ENCODE assay signal across 32 cellular contexts in the genomic region with DNA sequence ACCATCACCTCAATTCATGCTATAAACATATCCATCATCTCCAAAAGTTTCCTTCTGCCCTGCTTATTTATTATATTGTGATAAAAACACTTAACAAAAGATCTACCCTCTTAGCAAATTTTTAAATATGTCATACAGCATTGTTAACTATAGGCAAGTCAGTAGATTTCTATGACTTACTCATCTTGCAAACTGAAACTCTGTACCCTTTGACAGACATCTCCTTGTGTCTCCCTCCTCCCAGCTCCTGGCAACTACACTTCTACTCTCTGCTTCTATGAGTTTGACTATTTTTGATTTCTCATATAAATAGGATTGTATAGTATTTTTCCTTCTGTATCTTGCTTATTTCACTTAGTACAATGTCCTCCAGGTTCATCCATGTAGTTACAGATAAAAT.
"Had no signal": no experiment of that assay in that cellular context is flagged by ENCODE, and none has a peak within 500 bp of the region (broad histone marks: within the 10 kb centered on the region; RNA-seq: fewer than 3 reads in every experiment).

No MANE protein-coding gene starts in this region.

- H3K27ac Mint-ChIP-seq: activated CD4-positive, alpha-beta T cell treated with anti-CD3 and anti-CD28 coated beads, Interleukin-2, amount 10 ng/mL, durations not matched to agents 7 days and 5 days; activated CD8-positive, alpha-beta T cell treated with anti-CD3 and anti-CD28 coated beads, Interleukin-2, amount 10 ng/mL, durations not matched to agents 7 days and 5 days; activated naive CD4-positive, alpha-beta T cell treated with anti-CD3 and anti-CD28 coated beads for 36 hours; activated naive CD4-positive, alpha-beta T cell treated with anti-CD3 and anti-CD28 coated beads, Interleukin-2, amount 50 U/mL, for 72 hours had no signal

- H3K36me3 ChIP-seq: brain microvascular endothelial cell, WERI-Rb-1 had no signal

- H3K9me3 Mint-ChIP-seq: activated naive CD4-positive, alpha-beta T cell treated with anti-CD3 and anti-CD28 coated beads for 36 hours; activated naive CD4-positive, alpha-beta T cell treated with anti-CD3 and anti-CD28 coated beads, Interleukin-2, amount 50 U/mL, for 72 hours; activated T-cell treated with anti-CD3 and anti-CD28 coated beads, Interleukin-2, amount 50 U/mL, for 24 hours had no signal

- ATAC-seq: activated CD8-positive, alpha-beta T cell treated with anti-CD3 and anti-CD28 coated beads, Interleukin-2, amount 10 ng/mL, durations not matched to agents 7 days and 5 days; Right ventricle myocardium inferior had no signal

- DNase-seq: activated CD4-positive, alpha-beta T cell treated with anti-CD3 and anti-CD28 coated beads, Interleukin-2, amount 10 ng/mL, durations not matched to agents 7 days and 5 days; activated CD4-positive, alpha-beta T cell treated with anti-CD3 and anti-CD28 coated beads, Interleukin-2, amount 50 U/mL, for 48 hours; activated CD4-positive, CD25-positive, alpha-beta regulatory T cell; activated CD8-positive, alpha-beta T cell treated with anti-CD3 and anti-CD28 coated beads, Interleukin-2, amount 10 ng/mL, durations not matched to agents 7 days and 5 days; activated gamma-delta T cell treated with Interleukin-2 at 50 U/mL for 16 hours; activated naive CD4-positive, alpha-beta T cell treated with anti-CD3 and anti-CD28 coated beads for 36 hours; activated T-cell treated with anti-CD3 and anti-CD28 coated beads, Interleukin-2, amount 50 U/mL, for 24 hours; amniotic stem cell; aorta; brain microvascular endothelial cell; central memory CD4-positive, alpha-beta T cell; Kasumi-1; KG1; MM.1S; MV-4-11; NCI-H1092; NCI-H1417; NCI-H146; NCI-H187; NCI-H2029 treated with DMSO at 0.1 percent for 48 hours; NCI-H2107; NCI-H2171; NCI-H510A treated with DMSO at 0.1 percent for 48 hours; NCI-H526 treated with DMSO at 0.1 percent for 48 hours; NCI-H82; PC-9; SIG-M5; T1000; WERI-Rb-1 had no signal

- H3K4me2 ChIP-seq: PC-9 had no signal

- H3K4me3 Mint-ChIP-seq: activated CD4-positive, alpha-beta T cell treated with anti-CD3 and anti-CD28 coated beads, Interleukin-2, amount 10 ng/mL, durations not matched to agents 7 days and 5 days; activated CD8-positive, alpha-beta T cell treated with anti-CD3 and anti-CD28 coated beads, Interleukin-2, amount 10 ng/mL, durations not matched to agents 7 days and 5 days; activated naive CD4-positive, alpha-beta T cell treated with anti-CD3 and anti-CD28 coated beads for 36 hours; activated T-cell treated with anti-CD3 and anti-CD28 coated beads, Interleukin-2, amount 50 U/mL, for 24 hours had no signal

- H2AFZ ChIP-seq: PC-9 had no signal

- H3K27me3 ChIP-seq: brain microvascular endothelial cell had no signal

- H3K4me3 ChIP-seq: PC-9 had no signal

- H3K27ac ChIP-seq: PC-9, RWPE1, WERI-Rb-1 had no signal
